8 cellular contexts compared by ENCODE assay signal in the genomic region with DNA sequence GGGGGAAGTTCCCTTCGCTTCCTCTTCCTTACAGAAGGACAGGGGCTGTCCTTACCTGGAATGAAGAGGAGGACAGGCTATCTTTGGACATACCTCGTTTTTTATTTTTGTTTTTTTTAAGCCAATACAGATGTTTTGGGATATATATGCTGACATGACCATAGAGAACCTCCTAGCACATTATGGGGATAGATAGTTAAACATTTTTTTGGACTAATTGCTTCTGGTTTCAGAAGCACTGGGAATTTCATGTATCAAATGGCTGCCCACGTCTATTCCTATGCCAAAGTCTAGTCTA.
DNase-seq lines count a peak whose midpoint lies in the region; ATAC-seq and TF ChIP-seq lines count a peak whose summit lies in the region.

No MANE protein-coding gene starts in this region.

- intact Hi-C loops in left ventricle myocardium inferior (cut with micrococcal nuclease), result no loop called here
- intact Hi-C loops in cardiac septum (cut with DNase I), result loop anchor here (1.0 to 5.0 kb wide), 2 partner anchors 86 to 237 kb away; no protein-coding TSS in a partner anchor
- intact Hi-C loops in vagina (cut with DNase I), result loop anchor here (5.0 kb wide), 1 partner anchor 236 kb away; a partner anchor contains a TSS
- intact Hi-C loops in posterior vena cava (cut with DNase I), result no loop called here

- peak overlapping the region; percentile 57 for H3K4me3 Mint-ChIP-seq in central memory CD8-positive, alpha-beta T cell
- no peak overlapping the region for H3K4me3 Mint-ChIP-seq in nephron

- TF ChIP-seq CTCF in left ventricle myocardium inferior (IDR thresholded peaks at IDR 0.05; ENCODE audit: borderline replicate concordance), result no peak
- TF ChIP-seq CTCF in nephron (IDR thresholded peaks at IDR 0.05; ENCODE audit: unreplicated experiment in 3 of 3), result no peak
- TF ChIP-seq CTCF in vagina (IDR thresholded peaks at IDR 0.05), result no peak

- peak overlapping the region; percentile 8 for H3K27ac Mint-ChIP-seq in central memory CD8-positive, alpha-beta T cell (ENCODE audit: low read depth)
- peak overlapping the region; percentile 64 to 93 (median 74) for H3K27ac Mint-ChIP-seq in nephron

- no peaks in the 10 kb centered on the region for H3K9me3 ChIP-seq in left ventricle myocardium inferior (replicated peaks)
- no peaks in the 10 kb centered on the region for H3K9me3 ChIP-seq in vagina

- H3K27ac ChIP-seq in left ventricle myocardium inferior (replicated peaks), result peak overlapping the region; percentile 88
- H3K27ac ChIP-seq in vagina, result peak overlapping the region; percentile 91

- DNase-seq in left ventricle myocardium inferior (no peak), cardiac septum (ENCODE audit: low spot score) (no peak), vagina (ENCODE audit: extremely low spot score in 2 of 2) (no peak), DMS153 (lab: John Stamatoyannopoulos, UW) (no peak), posterior vena cava (ENCODE audit: low spot score) (no peak)
- DNase-seq in central memory CD8-positive, alpha-beta T cell (ENCODE audit: low spot score in 2 of 2), result no peak

- peaks cover 5% of the 10 kb centered on the region for H3K9me3 Mint-ChIP-seq in central memory CD8-positive, alpha-beta T cell
- H3K9me3 Mint-ChIP-seq in nephron, result no peaks in the 10 kb centered on the region

- ATAC-seq in central memory CD8-positive, alpha-beta T cell (replicated peaks; ENCODE audit: extremely low read depth, poor library complexity, severe bottlenecking), result no peak
- ATAC-seq in HG03378 (IDR thresholded peaks at IDR 0.05; ENCODE audit: unreplicated experiment), result no peak

- TF ChIP-seq POLR2A in vagina (IDR thresholded peaks at IDR 0.05), result no peak

- H3K36me3 Mint-ChIP-seq in central memory CD8-positive, alpha-beta T cell (ENCODE audit: insufficient read depth), result peaks cover 15% of the 10 kb centered on the region
- peaks cover 74% of the 10 kb centered on the region for H3K36me3 Mint-ChIP-seq in nephron (ENCODE audit: low read depth)

- H3K27me3 Mint-ChIP-seq in central memory CD8-positive, alpha-beta T cell, result no peaks in the 10 kb centered on the region
- H3K27me3 Mint-ChIP-seq in nephron (ENCODE audit: low read depth), result no peaks in the 10 kb centered on the region

- H3K4me3 ChIP-seq in left ventricle myocardium inferior (peak overlapping the region; percentile 13), vagina (no peak overlapping the region)

- peaks cover 76% of the 10 kb centered on the region for H3K4me1 Mint-ChIP-seq in central memory CD8-positive, alpha-beta T cell
- H3K4me1 Mint-ChIP-seq in nephron, result peaks cover 30% of the 10 kb centered on the region

- H3K36me3 ChIP-seq in left ventricle myocardium inferior (no peaks in the 10 kb centered on the region), vagina (no peaks in the 10 kb centered on the region)

- H3K27me3 ChIP-seq in left ventricle myocardium inferior (ENCODE audit: low read depth) (no peaks in the 10 kb centered on the region), vagina (no peaks in the 10 kb centered on the region)

- peaks cover 81% of the 10 kb centered on the region for H3K4me1 ChIP-seq in left ventricle myocardium inferior
- H3K4me1 ChIP-seq in vagina, result peaks cover 60% of the 10 kb centered on the region

Comparison
In these comparisons a context has a peak if more than half of its experiments do, and no peak if none do; other contexts are left out.
1. intact Hi-C loops: an anchor here in cardiac septum (1.0 to 5.0 kb wide) and vagina (5.0 kb wide); none called in left ventricle myocardium inferior and posterior vena cava.